In genomic region chr5:159100022-159100927, GRCh38 we compare ENCODE assay signal across 8 cellular contexts. TPM values are rescaled to one million over a fixed set of nuclear protein-coding genes. Genes with fewer than 3 reads are reported as not detected.
DNase-seq lines count a peak whose midpoint lies in the region; ATAC-seq, FAIRE-seq and TF ChIP-seq lines count a peak whose summit lies in the region.

No MANE protein-coding gene starts in this region.

- H4K20me1 ChIP-seq in H1 (replicated peaks in 1 of 2; ENCODE audit: control insufficient read depth in 1 of 2, insufficient read depth in 2 of 2, low read length in 2 of 2): peaks cover 17 to 19% of the 10 kb centered on the region in 2 experiments

- H2BK12ac ChIP-seq in H1 (ENCODE audit: low read depth, low read length): no peak overlapping the region

- H3K23me2 ChIP-seq in H1 (ENCODE audit: low read depth, low read length): peaks cover 21% of the 10 kb centered on the region; the same call in 1 of the 2 replicates

- H3K14ac ChIP-seq in H1 (ENCODE audit: insufficient read length): no peak overlapping the region

- H3K27me3 ChIP-seq in H1 (replicated peaks in 1 of 4; ENCODE audit: control insufficient read depth in 3 of 4, extremely low read depth in 1 of 4, insufficient read depth in 3 of 4, low read length in 3 of 4) (peaks cover 80 to 91% (median 87%) of the 10 kb centered on the region in 4 experiments), mesendoderm (ENCODE audit: insufficient read depth, low read length, poor library complexity) (peaks cover 71% of the 10 kb centered on the region)

- DNase-seq in ACHN (peak; percentile 83), NCI-H446 (lab: John Stamatoyannopoulos, UW) (peak; percentile 88 to 96), H1 (ENCODE audit: low read depth in 1 of 2, low spot score in 2 of 2) (peak; percentile 75 to 96), mesendoderm (peak; percentile 96)
- DNase-seq in activated CD8-positive, alpha-beta memory T cell treated with anti-CD3 and anti-CD28 coated beads for 24 hours: peak; percentile 92
- peak; percentile 73 for DNase-seq in stimulated activated CD8-positive, alpha-beta memory T cell treated with anti-CD3 and anti-CD28 coated beads, Interleukin-12 subunit alpha, Interleukin-12 subunit beta, amount 100 ng/mL, for 4 hours (ENCODE audit: low read depth)

- no peak overlapping the region for H4K5ac ChIP-seq in H1 (ENCODE audit: insufficient read length, low read depth, low read length)
- no peak overlapping the region for H4K5ac ChIP-seq in mesendoderm (ENCODE audit: low read length)

- FAIRE-seq in H1 (lab: Jason Lieb, UNC): no peak

- POLR2A ChIA-PET in H1 (lab: Charles Lee; ENCODE audit: partially characterized antibody): no interaction called here

- no peaks in the 10 kb centered on the region; a peak in 1 of 8 replicates for H3K36me3 ChIP-seq in H1 (ENCODE audit: control insufficient read depth in 2 of 4, insufficient read depth in 4 of 4, low read length in 3 of 4)
- no peaks in the 10 kb centered on the region for H3K36me3 ChIP-seq in mesendoderm (ENCODE audit: control insufficient read depth, insufficient read depth, low read length)

- no peak overlapping the region for H2BK5ac ChIP-seq in H1 (ENCODE audit: low read depth, low read length)
- H2BK5ac ChIP-seq in mesendoderm (ENCODE audit: low read length): no peak overlapping the region

- TF ChIP-seq RAD21 in H1 (IDR thresholded peaks at IDR 0.05 in 1 of 2, conservative IDR thresholded peaks at IDR 0.05 in 1 of 2; ENCODE audit: low read depth in 2 of 2, low read length in 2 of 2): no peak

- ATAC-seq in GM18909 (IDR thresholded peaks at IDR 0.05; ENCODE audit: poor library complexity, unreplicated experiment): peak; percentile 58
- peak; percentile 53 for ATAC-seq in HG03135 (IDR thresholded peaks at IDR 0.05; ENCODE audit: unreplicated experiment)

- H3K9me3 ChIP-seq in H1 (ENCODE audit: insufficient read depth in 2 of 2, low read depth in 1 of 2, low read length in 1 of 2): no peaks in the 10 kb centered on the region

- H3K4me3 ChIP-seq in H1 (ENCODE audit: extremely low read depth in 1 of 4, insufficient read depth in 2 of 4, low read depth in 3 of 4, low read length in 4 of 4) (peak overlapping the region; percentile 28 to 60 (median 54); a peak in 7 of 8 replicates), mesendoderm (ENCODE audit: low read length) (peak overlapping the region; percentile 11)

- no peak overlapping the region for H2BK15ac ChIP-seq in H1 (ENCODE audit: low read length)
- H2BK15ac ChIP-seq in mesendoderm (replicated peaks; ENCODE audit: low read depth): no peak overlapping the region

- no peaks in the 10 kb centered on the region for H3K79me2 ChIP-seq in H1 (ENCODE audit: control insufficient read depth in 1 of 2, insufficient read depth in 2 of 2, low read length in 2 of 2)
- no peaks in the 10 kb centered on the region for H3K79me2 ChIP-seq in mesendoderm (ENCODE audit: control insufficient read depth, insufficient read depth, low read length)

- no peak overlapping the region for H4K91ac ChIP-seq in H1 (replicated peaks; ENCODE audit: insufficient read length, low read length)

- H4K8ac ChIP-seq in H1 (ENCODE audit: extremely low read depth, insufficient read depth, low read length): no peak overlapping the region; the same call in 1 of the 2 replicates
- H4K8ac ChIP-seq in mesendoderm (ENCODE audit: low read depth, low read length): no peak overlapping the region

- H3K4me2 ChIP-seq in H1 (ENCODE audit: insufficient read depth in 1 of 2, low read depth in 2 of 2, low read length in 2 of 2) (peak overlapping the region; percentile 90 to 93), mesendoderm (ENCODE audit: low read length) (peak overlapping the region; percentile 80)

- TF ChIP-seq EP300 in H1 (IDR thresholded peaks at IDR 0.05; ENCODE audit: borderline replicate concordance in 1 of 2, low read depth in 2 of 2, low read length in 2 of 2): no peak

- WGBS in H1 (ENCODE audit: extremely low coverage in 1 of 2, insufficient coverage in 1 of 2, insufficient read length in 1 of 2, insufficient replicate concordance in 2 of 2, low coverage in 1 of 2, low lambda C conversion rate in 2 of 2, missing lambda C conversion rate in 1 of 2), 2 experiments: 1% methylated on average over 42 of the region's 59 CpGs; no CpG with 5 or more reads in 1 of the 2 experiments
- WGBS in mesendoderm (ENCODE audit: extremely low coverage, insufficient coverage, low lambda C conversion rate): no CpG with 5 or more reads among the region's 59 CpGs

- no peak overlapping the region for H2AK5ac ChIP-seq in H1 (ENCODE audit: low read depth, low read length)
- H2AK5ac ChIP-seq in mesendoderm (ENCODE audit: low read length): no peak overlapping the region

- CTCF ChIA-PET in H1 (lab: Charles Lee; ENCODE audit: partially characterized antibody): interaction anchor here (0.6 to 3.2 kb wide), 6 partner anchors 32 to 925 kb away, joined by 3 to 22 read pairs (median 4); no protein-coding TSS in a partner anchor

- in situ Hi-C loops in ACHN (cut with HindIII; ENCODE audit: low pct_ligation_motif_present, low pct_unique_long_range_greater_than_20kb, low sequenced_read_pairs): no loop called here

- no peak overlapping the region for H3K56ac ChIP-seq in H1 (replicated peaks; ENCODE audit: insufficient read length, low read depth, low read length)
- no peak overlapping the region for H3K56ac ChIP-seq in mesendoderm (ENCODE audit: low read length)

- H3K9ac ChIP-seq in H1 (replicated peaks in 1 of 4; ENCODE audit: extremely low read depth in 1 of 4, low read depth in 3 of 4, low read length in 3 of 4): no peak overlapping the region
- peak overlapping the region; percentile 1 for H3K9ac ChIP-seq in mesendoderm (ENCODE audit: low read length)

- H3K23ac ChIP-seq in H1 (ENCODE audit: insufficient read length): no peak overlapping the region
- no peak overlapping the region for H3K23ac ChIP-seq in mesendoderm (ENCODE audit: low read length)

- no peak overlapping the region for H2BK120ac ChIP-seq in H1 (replicated peaks; ENCODE audit: low read depth, low read length)
- H2BK120ac ChIP-seq in mesendoderm (ENCODE audit: low read depth, low read length): no peak overlapping the region

- no peak overlapping the region for H3K4ac ChIP-seq in H1 (replicated peaks; ENCODE audit: insufficient read length, low read depth, low read length)
- H3K4ac ChIP-seq in mesendoderm (ENCODE audit: low read depth, low read length): no peak overlapping the region

- H3K4me1 ChIP-seq in H1 (replicated peaks in 1 of 4; ENCODE audit: control insufficient read depth in 3 of 4, insufficient read depth in 4 of 4, low read length in 3 of 4): peaks cover 11 to 37% (median 30%) of the 10 kb centered on the region in 4 experiments
- H3K4me1 ChIP-seq in mesendoderm (ENCODE audit: control insufficient read depth, low read depth, low read length): no peaks in the 10 kb centered on the region

- no peak for TF ChIP-seq POLR2A in H1 (IDR thresholded peaks at IDR 0.05; ENCODE audit: control extremely low read depth in 1 of 2, low read depth in 2 of 2, low read length in 2 of 2)

- no peaks in the 10 kb centered on the region for H3K79me1 ChIP-seq in H1 (ENCODE audit: low read depth, low read length)
- no peaks in the 10 kb centered on the region for H3K79me1 ChIP-seq in mesendoderm (ENCODE audit: low read length)

- no peak overlapping the region for H2BK20ac ChIP-seq in H1 (ENCODE audit: low read length)

- H3K27ac ChIP-seq in H1 (ENCODE audit: low read depth, low read length) (no peak overlapping the region), mesendoderm (ENCODE audit: low read depth, low read length) (no peak overlapping the region)

- H3K18ac ChIP-seq in H1 (ENCODE audit: extremely low read depth, low read length) (no peak overlapping the region), mesendoderm (ENCODE audit: low read length) (no peak overlapping the region)

- H2AFZ ChIP-seq in H1 (ENCODE audit: low read length): 0 out of 2 replicates have a peak overlapping the region, but pooled peaks have one; percentile 20

- TF ChIP-seq CTCF in H1 (IDR thresholded peaks at IDR 0.05; ENCODE audit: control extremely low read depth in 1 of 3, insufficient read depth in 1 of 3, low read depth in 1 of 3, low read length in 3 of 3): no peak

TF ChIP-seq in H1, 55 proteins besides CTCF, POLR2A, EP300 and RAD21 (continues in another document):
- TF ChIP-seq PHF8 (conservative IDR thresholded peaks at IDR 0.05; ENCODE audit: low read depth, low read length) (no peak), TEAD4 (IDR thresholded peaks at IDR 0.05; ENCODE audit: low read depth, low read length) (no peak), KDM5A (IDR thresholded peaks at IDR 0.05; ENCODE audit: low read length) (no peak), MAX (IDR thresholded peaks at IDR 0.05) (peak; percentile 60), RBBP5 (IDR thresholded peaks at IDR 0.05; ENCODE audit: borderline replicate concordance, low read depth, low read length) (0 out of 2 replicates have a peak, but pooled peaks have one; percentile 45), KDM1A (IDR thresholded peaks at IDR 0.05; ENCODE audit: borderline replicate concordance, low read length) (0 out of 2 replicates have a peak, but pooled peaks have one; percentile 30), YY1 (IDR thresholded peaks at IDR 0.05; ENCODE audit: low read depth, low read length) (peak; percentile 39; the same call in 1 of the 2 replicates), ZNF274 (IDR thresholded peaks at IDR 0.05; ENCODE audit: borderline replicate concordance, extremely low read depth, low read length) (no peak), SIX5 (IDR thresholded peaks at IDR 0.05; ENCODE audit: low read depth, low read length) (no peak), SIRT6 (IDR thresholded peaks at IDR 0.05; ENCODE audit: low read length) (no peak), TAF7 (optimal IDR thresholded peaks at IDR 0.05; ENCODE audit: borderline replicate concordance, low read depth, low read length) (no peak)

RNA-seq across cellular contexts. Expression of gene EBF1, which starts 0.6 kb away (rescaled TPM):
- 0.10 and 0.15 TPM in 2 replicates for total RNA-seq in H1 (2021; fragmentation: NEBNext Ultra II Directional; extraction: Animal tissue kit (Norgen Biotek cat#: 25700))
- polyA plus RNA-seq in H1 (2011; rRNA removed): 0.12 and 0.16 TPM in 2 replicates
- 0.03 TPM for polyA plus RNA-seq in H1 (2011; cell fraction: cytosol; rRNA removed)
- 0.14 TPM for polyA plus RNA-seq in H1 (2011; cell fraction: nucleus; rRNA removed)
- polyA plus RNA-seq in H1 (2012, experiment 1 of 2): 0.04 to 0.23 TPM (median 0.16 TPM) in 4 replicates
- polyA plus RNA-seq in H1 (2012, experiment 2 of 2): not detected
- 0.14 TPM for polyA plus RNA-seq in H1 (2013, experiment 1 of 2)
- 0.06 TPM for polyA plus RNA-seq in H1 (2013, experiment 2 of 2)
- not detected in 2 replicates for polyA minus RNA-seq in H1 (2011; rRNA and poly(A)+ RNA removed)
- polyA minus RNA-seq in H1 (2011; cell fraction: cytosol; rRNA and poly(A)+ RNA removed): not detected
- polyA minus RNA-seq in H1 (2011; cell fraction: nucleus; rRNA and poly(A)+ RNA removed): 0.20 TPM
- polyA plus RNA-seq in mesendoderm (2013, experiment 1 of 2): 0.06 TPM
- 0.11 TPM for polyA plus RNA-seq in mesendoderm (2013, experiment 2 of 2)
